10 cellular contexts compared by ENCODE assay signal in the genomic region with DNA sequence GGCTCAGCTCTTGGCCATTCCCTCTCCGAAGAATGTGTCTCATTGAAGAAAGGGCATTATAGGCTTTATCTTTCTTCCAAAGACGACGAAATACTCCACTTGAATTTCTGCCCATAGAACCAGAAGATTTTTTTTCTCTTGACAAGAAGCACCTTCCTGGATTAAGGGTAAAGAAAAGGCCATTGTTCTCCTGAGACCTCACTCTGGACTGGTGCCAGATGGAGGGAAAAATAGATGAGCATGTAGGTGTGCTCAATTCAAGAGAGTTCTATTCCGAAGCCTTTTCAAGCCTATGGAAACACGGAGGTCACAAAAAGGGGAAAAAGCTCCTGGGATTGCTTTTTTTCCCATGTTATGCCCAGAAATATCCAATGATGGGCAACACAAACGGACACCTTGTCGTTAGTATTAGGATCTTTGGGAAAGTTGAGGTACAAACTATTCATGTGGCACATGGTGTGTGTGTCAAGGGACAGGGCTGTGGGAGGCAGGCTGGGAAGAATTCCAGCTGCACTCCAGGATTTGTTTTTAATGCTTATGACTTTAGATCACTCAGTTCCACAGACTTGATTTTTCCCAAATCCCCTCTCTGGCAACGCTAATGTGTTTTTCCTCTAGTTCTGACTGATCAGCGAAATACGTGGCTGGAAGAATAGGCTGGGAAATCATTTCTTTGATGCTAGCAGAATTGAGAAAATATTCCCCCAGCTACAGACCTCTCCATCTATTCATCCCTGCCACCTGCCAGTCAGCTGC.
DNase-seq lines count a peak whose midpoint lies in the region; ATAC-seq and TF ChIP-seq lines count a peak whose summit lies in the region.
"Had no signal": no experiment of that assay in that cellular context is flagged by ENCODE, and none has a peak within 500 bp of the region (broad histone marks: within the 10 kb centered on the region; RNA-seq: fewer than 3 reads in every experiment).

No MANE protein-coding gene starts in this region.

- no peak for TF ChIP-seq EP300 in Ishikawa (IDR thresholded peaks at IDR 0.05; ENCODE audit: borderline replicate concordance)
- no peak for TF ChIP-seq EP300 in stomach (IDR thresholded peaks at IDR 0.05)

- no peak for TF ChIP-seq CTCF in fibroblast of lung (conservative IDR thresholded peaks at IDR 0.05 in 1 of 2, IDR thresholded peaks at IDR 0.05 in 1 of 2; ENCODE audit: low read depth in 1 of 2, low read length in 2 of 2)
- TF ChIP-seq CTCF in stomach (IDR thresholded peaks at IDR 0.05) = no peak
- no peak for TF ChIP-seq CTCF in hepatocyte (IDR thresholded peaks at IDR 0.05; ENCODE audit: poor library complexity)

- H3K4me3 ChIP-seq in fibroblast of lung (replicated peaks in 1 of 4; ENCODE audit: control extremely low read depth in 1 of 4, insufficient read depth in 1 of 4, low read depth in 3 of 4, low read length in 4 of 4) = no peak overlapping the region
- H3K4me3 ChIP-seq in stomach = no peak overlapping the region
- no peak overlapping the region for H3K4me3 ChIP-seq in hepatocyte
- H3K4me3 ChIP-seq: left lung had no signal

- peak; percentile 76 for DNase-seq in NCI-H748 treated with DMSO at 0.1 percent for 48 hours (lab: John Stamatoyannopoulos, UW)
- DNase-seq in fibroblast of lung (ENCODE audit: low read depth in 2 of 2) = peak; percentile 37 to 69
- no peak for DNase-seq in stomach
- DNase-seq in activated CD4-positive, alpha-beta T cell treated with anti-CD3 and anti-CD28 coated beads for 48 hours = no peak
- no peak for DNase-seq in hepatocyte (ENCODE audit: low spot score)
- no peak for DNase-seq in sciatic nerve (ENCODE audit: low spot score)
- DNase-seq: GOT3, left lung had no signal

- H3K36me3 ChIP-seq in fibroblast of lung (ENCODE audit: control insufficient read depth, insufficient read depth, low read length) = no peaks in the 10 kb centered on the region
- H3K36me3 ChIP-seq in stomach = no peaks in the 10 kb centered on the region
- H3K36me3 ChIP-seq in hepatocyte (replicated peaks; ENCODE audit: insufficient read depth, low read depth) = no peaks in the 10 kb centered on the region
- H3K36me3 ChIP-seq: left lung had no signal

- H3K27ac ChIP-seq in fibroblast of lung (ENCODE audit: insufficient read depth, low read length) = no peak overlapping the region
- H3K27ac ChIP-seq in stomach = peak overlapping the region in 3 of 5 donors; percentile 6 to 62 (median 17)
- no peak overlapping the region for H3K27ac ChIP-seq in hepatocyte
- H3K27ac ChIP-seq: left lung had no signal

- WGBS in stomach, 5 donors = 45 to 55% (median 52%) methylated on average over 10 of the region's 10 CpGs
- WGBS in hepatocyte (ENCODE audit: low lambda C conversion rate, missing lambda C conversion rate) = 71% methylated on average over 10 of the region's 10 CpGs

- H2AFZ ChIP-seq in fibroblast of lung (ENCODE audit: low read length) (no peak overlapping the region), hepatocyte (no peak overlapping the region)

- no peak overlapping the region for H3K9ac ChIP-seq in fibroblast of lung (ENCODE audit: insufficient read depth, low read length)

- TF ChIP-seq POLR2A in stomach (IDR thresholded peaks at IDR 0.05) = no peak

- intact Hi-C loops in stomach (cut with DNase I; ENCODE audit: low total_unique reads) (loop anchor here (10.0 kb wide), 1 partner anchor 147 kb away; no protein-coding TSS in a partner anchor), sciatic nerve (cut with DNase I) (no loop called here)

- no peaks in the 10 kb centered on the region for H3K79me2 ChIP-seq in fibroblast of lung (ENCODE audit: control insufficient read depth, insufficient read depth, low read length)
- no peaks in the 10 kb centered on the region for H3K79me2 ChIP-seq in hepatocyte

- H3K27me3 ChIP-seq in fibroblast of lung (ENCODE audit: control insufficient read depth, insufficient read depth, low read length) (no peaks in the 10 kb centered on the region), stomach (no peaks in the 10 kb centered on the region), hepatocyte (no peaks in the 10 kb centered on the region)
- H3K27me3 ChIP-seq: left lung had no signal

- no peak for TF ChIP-seq RAD21 in Ishikawa (IDR thresholded peaks at IDR 0.05; ENCODE audit: low read depth)

- no peaks in the 10 kb centered on the region for H3K9me2 ChIP-seq in hepatocyte (replicated peaks; ENCODE audit: insufficient read depth)

- H3K4me1 ChIP-seq in fibroblast of lung (ENCODE audit: control insufficient read depth, extremely low read depth, insufficient read depth, low read length) (peaks cover 11% of the 10 kb centered on the region), stomach (peaks cover 16 to 75% (median 42%) of the 10 kb centered on the region in 4 donors), hepatocyte (ENCODE audit: insufficient read depth) (peaks cover 7% of the 10 kb centered on the region)
- H3K4me1 ChIP-seq: left lung had no signal

- ATAC-seq in HG02970 (IDR thresholded peaks at IDR 0.05; ENCODE audit: low FRiP score, unreplicated experiment) (no peak), sciatic nerve (no peak)
- ATAC-seq: left lung had no signal

- H3K4me2 ChIP-seq in fibroblast of lung (ENCODE audit: extremely low read depth, insufficient read depth, low read length) (no peak overlapping the region), hepatocyte (no peak overlapping the region)

- H4K20me1 ChIP-seq in fibroblast of lung (ENCODE audit: control insufficient read depth, extremely low read depth, insufficient read depth, low read length) = no peaks in the 10 kb centered on the region
- H4K20me1 ChIP-seq in hepatocyte (ENCODE audit: insufficient read depth, poor library complexity, severe bottlenecking) = no peaks in the 10 kb centered on the region

- no peaks in the 10 kb centered on the region for H3K9me3 ChIP-seq in fibroblast of lung (ENCODE audit: control insufficient read depth, insufficient read depth, low read depth, low read length)
- H3K9me3 ChIP-seq in stomach = no peaks in the 10 kb centered on the region
- H3K9me3 ChIP-seq in hepatocyte (ENCODE audit: low read depth) = no peaks in the 10 kb centered on the region
- H3K9me3 ChIP-seq: left lung had no signal

TF ChIP-seq in Ishikawa, 13 proteins besides CTCF, POLR2A, EP300 and RAD21:
- TF ChIP-seq TEAD4 (IDR thresholded peaks at IDR 0.05) (no peak), NFIC (IDR thresholded peaks at IDR 0.05) (peak; percentile 49; the same call in 1 of the 2 replicates)

Comparison
In these comparisons a context has a peak if more than half of its experiments do, and no peak if none do; other contexts are left out.
1. DNase-seq: peak in NCI-H748 treated with DMSO at 0.1 percent for 48 hours (single experiment) and fibroblast of lung (2 of 2); none in stomach (single experiment), activated CD4-positive, alpha-beta T cell treated with anti-CD3 and anti-CD28 coated beads for 48 hours (single experiment), hepatocyte (single experiment) and sciatic nerve (single experiment).
2. H3K27ac ChIP-seq: peak in stomach (3 of 5); none in fibroblast of lung (single experiment) and hepatocyte (single experiment).